ENCODE assay signal across 9 cellular contexts in genomic region chr17:47692895-47693666, GRCh38. TPM values are rescaled to one million over a fixed set of nuclear protein-coding genes. Genes with fewer than 3 reads are reported as not detected.
DNase-seq lines count a peak whose midpoint lies in the region; ATAC-seq, FAIRE-seq and TF ChIP-seq lines count a peak whose summit lies in the region.
"Had no signal": no experiment of that assay in that cellular context is flagged by ENCODE, and none has a peak within 500 bp of the region (broad histone marks: within the 10 kb centered on the region; RNA-seq: fewer than 3 reads in every experiment).

No MANE protein-coding gene starts in this region.

- peak overlapping the region; percentile 1 for H3K27ac Mint-ChIP-seq in CD4-positive, alpha-beta T cell

- H3K9me3 Mint-ChIP-seq in CD4-positive, alpha-beta T cell: no peaks in the 10 kb centered on the region

- no peak for TF ChIP-seq CTCF in CD4-positive, alpha-beta T cell (IDR thresholded peaks at IDR 0.05)
- no peak for TF ChIP-seq CTCF in astrocyte of the spinal cord (IDR thresholded peaks at IDR 0.05; ENCODE audit: low read depth, low read length)
- no peak for TF ChIP-seq CTCF in lung (IDR thresholded peaks at IDR 0.05; ENCODE audit: control extremely low read depth, extremely low read depth)

- ATAC-seq in CD4-positive, alpha-beta T cell (ENCODE audit: poor library complexity): no peak
- ATAC-seq in lung (ENCODE audit: insufficient read depth, low FRiP score) (no peak), HG02973 (IDR thresholded peaks at IDR 0.05; ENCODE audit: unreplicated experiment) (no peak)

- peaks cover 0 to 23% of the 10 kb centered on the region in 2 donors for H3K4me1 ChIP-seq in lung (ENCODE audit: control insufficient read depth in 2 of 2, insufficient read depth in 2 of 2, low read length in 2 of 2)

- peak overlapping the region; percentile 91 for H3K4me3 Mint-ChIP-seq in CD4-positive, alpha-beta T cell

- intact Hi-C loops in CD4-positive, alpha-beta T cell (cut with DNase I, micrococcal nuclease): no loop called here

- peaks cover 22% of the 10 kb centered on the region for H3K4me1 Mint-ChIP-seq in CD4-positive, alpha-beta T cell (ENCODE audit: low read depth)

- H3K4me3 ChIP-seq in astrocyte of the spinal cord (ENCODE audit: low read depth, low read length) (peak overlapping the region; percentile 55), lung (peak overlapping the region; percentile 55)

- no peaks in the 10 kb centered on the region for H3K9me3 ChIP-seq in CD4-positive, alpha-beta T cell (ENCODE audit: control insufficient read depth, low read length)
- no peaks in the 10 kb centered on the region for H3K9me3 ChIP-seq in lung (ENCODE audit: control insufficient read depth in 2 of 2, insufficient read depth in 1 of 2, low read length in 1 of 2)

- H3K36me3 Mint-ChIP-seq in CD4-positive, alpha-beta T cell (ENCODE audit: low read depth): no peaks in the 10 kb centered on the region

- no peak overlapping the region for H3K27ac ChIP-seq in CD4-positive, alpha-beta T cell (ENCODE audit: low read depth, low read length)
- H3K27ac ChIP-seq in lung (ENCODE audit: low read depth in 1 of 2, low read length in 1 of 2): no peak overlapping the region

- peak; percentile 89 for FAIRE-seq in HTR-8/SVneo (lab: Jason Lieb, UNC)

- 20 to 22% methylated on average over 10 of the region's 10 CpGs for WGBS in lung, 2 donors

- CTCF ChIA-PET in CD4-positive, alpha-beta T cell (lab: Charles Lee): interaction anchor here (0.8 to 1.5 kb wide), 2 partner anchors 21 to 40 kb away, joined by 3 to 4 read pairs; partner anchors contain the start of gene TBX21

- DNase-seq in CD4-positive, alpha-beta T cell: no peak
- DNase-seq in HTR-8/SVneo (ENCODE audit: insufficient read length, low spot score) (no peak), astrocyte of the spinal cord (ENCODE audit: low read depth, low spot score) (no peak), lung (ENCODE audit: low spot score) (no peak), AG20443 (ENCODE audit: low spot score) (no peak), kidney tubule cell (ENCODE audit: low spot score) (no peak), GM19240 (ENCODE audit: insufficient read length, low spot score) (no peak)

- H3K27me3 ChIP-seq in CD4-positive, alpha-beta T cell (ENCODE audit: control insufficient read depth, insufficient read depth, low read length): no peaks in the 10 kb centered on the region
- H3K27me3 ChIP-seq in lung (ENCODE audit: control insufficient read depth, insufficient read depth): no peaks in the 10 kb centered on the region

- H3K27me3 Mint-ChIP-seq in CD4-positive, alpha-beta T cell: no peaks in the 10 kb centered on the region

- H3K36me3 ChIP-seq in lung (ENCODE audit: control insufficient read depth in 2 of 2, insufficient read depth in 2 of 2, low read length in 2 of 2): peaks cover 0 to 9% of the 10 kb centered on the region in 2 donors

- POLR2A ChIA-PET in CD4-positive, alpha-beta T cell (lab: Charles Lee): interaction anchor here (0.6 to 2.2 kb wide), 6 partner anchors 12 to 49 kb away, joined by 3 to 6 read pairs (median 4); partner anchors contain the start of gene KPNB1

- in situ Hi-C loops in astrocyte of the spinal cord (cut with HindIII; ENCODE audit: low sequenced_read_pairs): no loop called here

RNA-seq across cellular contexts. Expression of gene TBKBP1, which starts 0.9 kb away (rescaled TPM):
- 1 to 10 TPM; 2.4 to 3.0 TPM for total RNA-seq in CD4-positive, alpha-beta T cell
- total RNA-seq in lung: 10 to 100 TPM in 1 of 2 donors, 1 to 10 TPM in 1; 9.0 to 12.1 TPM
- 10 to 100 TPM; 12.2 to 14.0 TPM for polyA plus RNA-seq in lung

RNA-seq across cellular contexts. Expression of gene TBX21, which starts 40.0 kb away (rescaled TPM):
- total RNA-seq in CD4-positive, alpha-beta T cell: 10 to 100 TPM; 10.6 to 12.3 TPM
- 1 to 10 TPM in 1 of 2 donors, under 1 TPM in 1; 0.77 to 2.0 TPM for total RNA-seq in lung
- polyA plus RNA-seq in lung: under 1 TPM; 0.53 to 0.82 TPM
- total RNA-seq: LHCN-M2 had no signal

RNA-seq across cellular contexts. Expression of gene KPNB1, which starts 43.4 kb away (rescaled TPM):
- 100 to 1,000 TPM; 145 to 151 TPM for total RNA-seq in CD4-positive, alpha-beta T cell
- total RNA-seq in lung: 100 to 1,000 TPM; 205 to 258 TPM
- 100 to 1,000 TPM in 1 of 2 donors, 10 to 100 TPM in 1; 40.1 to 112 TPM for polyA plus RNA-seq in lung
